Comparison of ENCODE assay signal across 19 cellular contexts in the genomic region with DNA sequence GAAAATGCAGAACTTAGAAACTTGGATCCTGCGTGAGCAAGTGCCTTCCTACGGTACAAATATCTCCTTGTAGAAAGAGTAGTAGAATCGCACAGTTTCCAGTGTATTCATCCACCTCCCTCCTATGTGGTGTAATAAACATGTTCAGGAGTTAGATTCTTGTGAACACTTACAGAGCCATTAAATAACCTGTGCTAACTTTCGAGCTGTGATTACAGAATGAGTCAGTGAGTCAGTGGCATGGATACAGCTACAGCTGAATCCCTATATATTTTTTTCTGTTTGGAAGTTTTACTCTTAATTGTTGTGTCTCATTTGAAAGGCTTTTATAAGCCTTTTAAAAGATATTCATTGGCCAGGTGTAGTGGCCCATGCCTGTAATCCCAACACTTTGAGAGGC.
A peak's percentile ranks its signal among the peaks of the same experiment; 100 is the strongest.
DNase-seq lines count a peak whose midpoint lies in the region; ATAC-seq, FAIRE-seq and TF ChIP-seq lines count a peak whose summit lies in the region.
"Had no signal": no experiment of that assay in that cellular context is flagged by ENCODE, and none has a peak within 500 bp of the region (broad histone marks: within the 10 kb centered on the region; RNA-seq: fewer than 3 reads in every experiment).

No MANE protein-coding gene starts in this region.

- H3K36me3 ChIP-seq in bronchial epithelial cell (ENCODE audit: control insufficient read depth, insufficient read depth, low read length), result no peaks in the 10 kb centered on the region
- H3K36me3 ChIP-seq in gastrocnemius medialis, result no peaks in the 10 kb centered on the region
- no peaks in the 10 kb centered on the region; the same call in 1 of the 2 replicates for H3K36me3 ChIP-seq in BE2C

- H3K27me3 ChIP-seq in bronchial epithelial cell (ENCODE audit: control insufficient read depth, insufficient read depth, low read length) (no peaks in the 10 kb centered on the region), gastrocnemius medialis (no peaks in the 10 kb centered on the region), BE2C (no peaks in the 10 kb centered on the region)

- peak; percentile 93 for ATAC-seq in left colon
- ATAC-seq in gastrocnemius medialis, result no peak
- no peak for ATAC-seq in GM21447 (IDR thresholded peaks at IDR 0.05; ENCODE audit: unreplicated experiment)
- ATAC-seq: A549, K562 had no signal

- peaks cover 0 to 10% of the 10 kb centered on the region in 2 donors for H3K4me1 ChIP-seq in gastrocnemius medialis
- H3K4me1 ChIP-seq in BE2C, result peaks cover 28% of the 10 kb centered on the region

- no peak for FAIRE-seq in bronchial epithelial cell (lab: Jason Lieb, UNC)
- FAIRE-seq: A549, K562, RCC 7860 had no signal

- TF ChIP-seq CTCF in bronchial epithelial cell (IDR thresholded peaks at IDR 0.05; ENCODE audit: insufficient read depth, low read length, severe bottlenecking) (no peak), gastrocnemius medialis (IDR thresholded peaks at IDR 0.05 in 4 of 5, conservative IDR thresholded peaks at IDR 0.05 in 1 of 5) (no peak), BE2C (IDR thresholded peaks at IDR 0.05; ENCODE audit: low read depth, low read length) (no peak)

- no peaks in the 10 kb centered on the region for H3K9me3 ChIP-seq in gastrocnemius medialis
- H3K9me3 ChIP-seq in BE2C, result no peaks in the 10 kb centered on the region
- H3K9me3 ChIP-seq: A549 had no signal

- TF ChIP-seq POLR2A in gastrocnemius medialis (IDR thresholded peaks at IDR 0.05), result no peak

- DNase-seq in HCEC 1CT, result peak; percentile 32
- peak; percentile 59 for DNase-seq in bronchial epithelial cell (ENCODE audit: low read depth)
- DNase-seq in left colon, result no peak
- DNase-seq in gastrocnemius medialis, result no peak
- DNase-seq in BE2C, result no peak
- DNase-seq in activated CD8-positive, alpha-beta memory T cell treated with anti-CD3 and anti-CD28 coated beads for 24 hours, result no peak
- DNase-seq in ureter (ENCODE audit: low spot score), result no peak
- DNase-seq: COR-L47, DMS153, EL, NCI-H1092 treated with DMSO at 0.1 percent for 48 hours, NCI-H1694, NCI-H446 treated with DMSO at 0.1 percent for 48 hours, NCI-H82, SHP77 treated with DMSO at 0.1 percent for 48 hours had no signal

- intact Hi-C loops in left colon (cut with DNase I, micrococcal nuclease), result no loop called here
- intact Hi-C loops in gastrocnemius medialis (cut with DNase I; ENCODE audit: low total_unique reads), result no loop called here

- H3K4me3 ChIP-seq in bronchial epithelial cell (ENCODE audit: low read depth, low read length) (no peak overlapping the region), gastrocnemius medialis (no peak overlapping the region), BE2C (ENCODE audit: low read depth, low read length) (no peak overlapping the region)
- H3K4me3 ChIP-seq: A549, K562 had no signal

- in situ Hi-C loops in gastrocnemius medialis (cut with MboI; ENCODE audit: low sequenced_read_pairs in 4 of 4), result no loop called here

- peak overlapping the region; percentile 3 to 56 (median 43) for H3K27ac ChIP-seq in gastrocnemius medialis

Comparison
In these comparisons a context has a peak if more than half of its experiments do, and no peak if none do; other contexts are left out.
1. DNase-seq: peak in HCEC 1CT (single experiment) and bronchial epithelial cell (single experiment); none in left colon (0 of 2), gastrocnemius medialis (0 of 2), BE2C (single experiment), activated CD8-positive, alpha-beta memory T cell treated with anti-CD3 and anti-CD28 coated beads for 24 hours (single experiment) and ureter (single experiment).